In the genomic region with DNA sequence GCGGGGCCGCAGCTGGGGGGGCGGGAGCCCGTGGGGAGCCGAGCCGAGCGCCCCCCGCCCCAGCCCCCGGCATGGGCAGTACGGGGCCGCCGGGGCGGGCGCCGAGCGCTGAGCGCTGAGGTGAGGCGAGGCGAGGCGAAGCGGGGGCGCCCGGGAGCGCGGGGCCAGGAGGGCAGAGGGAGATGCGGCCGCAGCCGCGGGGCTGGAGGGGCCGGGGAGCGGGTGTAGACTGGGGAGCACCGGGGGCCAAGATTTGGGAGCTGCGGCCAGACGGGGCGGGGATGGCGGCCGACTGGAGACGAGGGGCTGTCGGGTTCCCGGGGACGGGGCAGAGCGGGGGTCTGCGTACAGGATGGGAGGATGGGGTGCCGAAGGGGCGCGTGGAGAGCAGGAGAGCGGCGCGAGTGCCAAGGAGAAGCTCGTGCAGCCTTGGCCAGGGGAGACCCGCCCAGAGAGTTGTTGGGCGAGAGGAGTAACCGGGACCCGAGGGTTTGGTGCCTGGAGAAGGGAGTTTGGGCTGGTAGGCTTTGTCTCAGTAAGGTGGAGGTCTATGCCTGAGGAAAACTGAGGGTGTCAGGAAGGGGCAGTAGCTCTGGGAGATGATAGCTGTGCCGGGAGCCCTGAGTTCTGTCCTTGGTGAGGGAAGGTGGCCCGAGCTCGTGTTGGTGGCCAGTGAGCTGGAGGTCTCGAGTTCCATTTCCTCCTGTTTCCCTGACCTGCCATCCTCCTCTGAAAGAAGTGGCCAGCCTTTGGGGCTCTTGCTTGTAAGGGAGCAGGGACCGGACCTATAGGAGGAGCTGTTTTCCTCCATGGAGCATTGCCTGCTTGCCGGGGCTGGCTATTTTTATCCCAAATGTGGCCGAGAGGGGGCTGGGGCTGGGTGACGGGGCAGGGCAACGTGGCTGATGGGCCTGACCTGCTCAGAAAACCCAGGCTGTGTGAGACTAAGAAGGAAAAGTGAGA, we compare ENCODE assay signal across 8 cellular contexts. TPM values are rescaled to one million over a fixed set of nuclear protein-coding genes. Genes with fewer than 3 reads are reported as not detected.
DNase-seq lines count a peak whose midpoint lies in the region; ATAC-seq and TF ChIP-seq lines count a peak whose summit lies in the region.

No MANE protein-coding gene starts in this region.

- TF ChIP-seq CTCF in AG09309 (IDR thresholded peaks at IDR 0.05; ENCODE audit: control insufficient read depth, insufficient read depth, low read depth, low read length, missing control alignments) (peak; percentile 85), GM12873 (IDR thresholded peaks at IDR 0.05; ENCODE audit: insufficient read depth, low read depth, low read length, missing control alignments) (peak; percentile 41), foreskin fibroblast (IDR thresholded peaks at IDR 0.05; ENCODE audit: low read depth, low read length) (peak; percentile 86), natural killer cell (IDR thresholded peaks at IDR 0.05) (peak; percentile 17), upper lobe of left lung (IDR thresholded peaks at IDR 0.05) (peak in 5 of 6 experiments; percentile 43 to 60 (median 58))

- peak overlapping the region; percentile 83 to 91 for H3K27ac Mint-ChIP-seq in natural killer cell

- peak overlapping the region; percentile 96 for H3K4me3 ChIP-seq in AG09309 (ENCODE audit: control insufficient read depth, low read depth, low read length)
- H3K4me3 ChIP-seq in foreskin fibroblast (ENCODE audit: low read depth in 1 of 2, low read length in 2 of 2): peak overlapping the region; percentile 95 to 100
- peak overlapping the region; percentile 70 to 92 (median 76) for H3K4me3 ChIP-seq in upper lobe of left lung

- H3K9me3 Mint-ChIP-seq in natural killer cell: no peaks in the 10 kb centered on the region

- peaks cover 7 to 8% of the 10 kb centered on the region in 2 donors for H3K27me3 Mint-ChIP-seq in natural killer cell (ENCODE audit: low read depth in 2 of 2)

- peaks cover 39 to 58% of the 10 kb centered on the region in 2 donors for H3K4me1 Mint-ChIP-seq in natural killer cell

- DNase-seq in AG09309 (ENCODE audit: low read depth): peak; percentile 76
- DNase-seq in NCI-H226: peak; percentile 47
- peak; percentile 37 for DNase-seq in activated T-helper 9 cell treated with anti-CD3 and anti-CD28 coated beads, Interleukin-2, amount 50 U/mL, for 16 hours (ENCODE audit: low read depth)
- DNase-seq in foreskin fibroblast: peak; percentile 87 to 95
- no peak for DNase-seq in natural killer cell
- DNase-seq in upper lobe of left lung: peak; percentile 57 to 90

- no peak for TF ChIP-seq EP300 in upper lobe of left lung (IDR thresholded peaks at IDR 0.05)

- 1 to 3% methylated on average over 18 to 27 of the region's 63 CpGs for WGBS in upper lobe of left lung, 2 donors

- H3K36me3 Mint-ChIP-seq in natural killer cell: no peaks in the 10 kb centered on the region

- H3K27ac ChIP-seq in upper lobe of left lung: peak overlapping the region; percentile 83 to 96 (median 94)

- peak in 1 of 4 donors; percentile 37 for TF ChIP-seq POLR2A in upper lobe of left lung (IDR thresholded peaks at IDR 0.05)

- peaks cover 36 to 59% (median 46%) of the 10 kb centered on the region in 4 donors for H3K4me1 ChIP-seq in upper lobe of left lung

- peak; percentile 8 to 15 (median 15) for ATAC-seq in natural killer cell
- peak; percentile 56 to 70 for ATAC-seq in upper lobe of left lung (ENCODE audit: low FRiP score in 2 of 2)
- ATAC-seq in GM21737 (IDR thresholded peaks at IDR 0.05; ENCODE audit: unreplicated experiment): no peak

- no peaks in the 10 kb centered on the region for H3K9me3 ChIP-seq in upper lobe of left lung

- peaks cover 0 to 10% (median 0%) of the 10 kb centered on the region in 4 donors for H3K36me3 ChIP-seq in upper lobe of left lung

- H3K4me3 Mint-ChIP-seq in natural killer cell: peak overlapping the region; percentile 95

- intact Hi-C loops in natural killer cell (cut with micrococcal nuclease): no loop called here

- peaks cover 0 to 8% (median 2%) of the 10 kb centered on the region in 4 donors for H3K27me3 ChIP-seq in upper lobe of left lung

RNA-seq across cellular contexts. Expression of a gene that starts 0.5 kb away (rescaled TPM):
- 10 to 100 TPM; 47.8 to 67.5 (median 59.3) TPM for total RNA-seq in natural killer cell
- 10 to 100 TPM; 20.2 to 45.1 (median 37.4) TPM for total RNA-seq in upper lobe of left lung

RNA-seq across cellular contexts. Expression of a gene that starts 5.0 kb away (rescaled TPM):
- total RNA-seq in natural killer cell: under 1 TPM in 1 of 3 donors, not detected in 2; 0.82 TPM
- 1 to 10 TPM in 2 of 6 donors, under 1 TPM in 4; 0.15 to 2.1 (median 0.45) TPM for total RNA-seq in upper lobe of left lung

RNA-seq across cellular contexts. Expression of a gene that starts 53.4 kb away (rescaled TPM):
- total RNA-seq in natural killer cell (10 to 100 TPM; 36.5 to 52.8 (median 40.0) TPM), upper lobe of left lung (10 to 100 TPM; 48.6 to 98.8 (median 79.7) TPM)

Comparison
In these comparisons a context has a peak if more than half of its experiments do, and no peak if none do; other contexts are left out.
1. CTCF ChIP-seq: peak in every context shown above with its lines; median percentile 86 in foreskin fibroblast; 85 in AG09309; 58 in upper lobe of left lung; 41 in GM12873; 17 in natural killer cell.